ENCODE assay signal across 28 cellular contexts in genomic region chr1:43446881-43447835, GRCh38. TPM values are rescaled to one million over a fixed set of nuclear protein-coding genes. Genes with fewer than 3 reads are reported as not detected.
DNase-seq lines count a peak whose midpoint lies in the region; ATAC-seq, FAIRE-seq and TF ChIP-seq lines count a peak whose summit lies in the region.
"Had no signal": no experiment of that assay in that cellular context is flagged by ENCODE, and none has a peak within 500 bp of the region (broad histone marks: within the 10 kb centered on the region; RNA-seq: fewer than 3 reads in every experiment).

No MANE protein-coding gene starts in this region.

- TF ChIP-seq EP300 in HepG2 (IDR thresholded peaks at IDR 0.05; ENCODE audit: low read depth in 2 of 2, low read length in 2 of 2) (no peak), HepG2 (CRISPR knock-in tag; IDR thresholded peaks at IDR 0.05; ENCODE audit: borderline replicate concordance) (no peak)

- H3K4me3 Mint-ChIP-seq in endodermal cell, result no peak overlapping the region
- no peak overlapping the region for H3K4me3 Mint-ChIP-seq in chondrocyte (ENCODE audit: unreplicated experiment)
- H3K4me3 Mint-ChIP-seq: activated CD4-positive, alpha-beta T cell treated with anti-CD3 and anti-CD28 coated beads, Interleukin-2, amount 10 ng/mL, durations not matched to agents 24 days and 14 days; activated T-helper 17 cell treated with anti-CD3 and anti-CD28 coated beads, Interleukin-2, amount 50 U/mL, for 72 hours; stimulated activated naive CD8-positive, alpha-beta T cell treated with anti-CD3 and anti-CD28 coated beads, Interleukin-15, Interleukin-2, amounts not matched to agents 100 ng/mL and 50 ng/mL, for 24 hours; T-helper 17 cell; type B pancreatic cell had no signal

- H3K4me3 ChIP-seq in right lobe of liver (no peak overlapping the region), HepG2 (replicated peaks in 1 of 3; ENCODE audit: insufficient read depth in 1 of 3, low read depth in 2 of 3, low read length in 3 of 3) (no peak overlapping the region), endodermal cell (ENCODE audit: low read length) (no peak overlapping the region)
- H3K4me3 ChIP-seq: BLaER1 treated with 17β-estradiol and CSF1 and Interleukin-3, amounts not matched to agents 10 nM and 100 nM; psoas muscle had no signal

- no peak for FAIRE-seq in HepG2 (lab: Jason Lieb, UNC)
- FAIRE-seq: small intestine had no signal

- intact Hi-C loops in right lobe of liver (cut with DNase I), result no loop called here
- intact Hi-C loops in HepG2 (cut with micrococcal nuclease; ENCODE audit: unreplicated experiment), result no loop called here
- intact Hi-C loops in sciatic nerve (cut with DNase I), result no loop called here

- H3K27me3 Mint-ChIP-seq in endodermal cell (ENCODE audit: insufficient read depth) (no peaks in the 10 kb centered on the region), chondrocyte (ENCODE audit: low read depth) (no peaks in the 10 kb centered on the region)
- H3K27me3 Mint-ChIP-seq: activated CD4-positive, alpha-beta T cell treated with anti-CD3 and anti-CD28 coated beads, Interleukin-2, amount 10 ng/mL, durations not matched to agents 24 days and 14 days; activated T-helper 17 cell treated with anti-CD3 and anti-CD28 coated beads, Interleukin-2, amount 50 U/mL, for 72 hours; stimulated activated naive CD8-positive, alpha-beta T cell treated with anti-CD3 and anti-CD28 coated beads, Interleukin-15, Interleukin-2, amounts not matched to agents 100 ng/mL and 50 ng/mL, for 24 hours; T-helper 17 cell; type B pancreatic cell had no signal

- peaks cover 2 to 61% (median 11%) of the 10 kb centered on the region in 4 donors for H3K36me3 ChIP-seq in right lobe of liver
- peaks cover 24 to 40% of the 10 kb centered on the region in 2 experiments; a peak in 4 of 5 replicates for H3K36me3 ChIP-seq in HepG2 (replicated peaks in 1 of 2; ENCODE audit: control insufficient read depth in 1 of 2, insufficient read depth in 2 of 2, low read length in 2 of 2)
- H3K36me3 ChIP-seq in endodermal cell (ENCODE audit: control insufficient read depth, insufficient read depth, low read length), result peaks cover 73% of the 10 kb centered on the region

- TF ChIP-seq CTCF in right lobe of liver (IDR thresholded peaks at IDR 0.05), result no peak
- TF ChIP-seq CTCF in HepG2 (CRISPR knock-in tag; IDR thresholded peaks at IDR 0.05), result no peak
- TF ChIP-seq CTCF in endodermal cell (conservative IDR thresholded peaks at IDR 0.05), result no peak
- no peak for TF ChIP-seq CTCF in chondrocyte (IDR thresholded peaks at IDR 0.05)

- peaks cover 90% of the 10 kb centered on the region for H3K36me3 Mint-ChIP-seq in endodermal cell (ENCODE audit: low read depth)
- peaks cover 42% of the 10 kb centered on the region for H3K36me3 Mint-ChIP-seq in chondrocyte (ENCODE audit: low read depth)

- peak; percentile 29 to 55 (median 43) for DNase-seq in right lobe of liver
- no peak for DNase-seq in HepG2 (ENCODE audit: low spot score)
- peak; percentile 29 for DNase-seq in endodermal cell
- DNase-seq in sciatic nerve (ENCODE audit: low spot score), result peak; percentile 51
- DNase-seq in chondrocyte (ENCODE audit: low spot score), result no peak
- DNase-seq in middle frontal gyrus (ENCODE audit: extremely low spot score, low spot score), result no peak
- DNase-seq: activated CD4-positive, alpha-beta T cell treated with anti-CD3 and anti-CD28 coated beads, Interleukin-2, amount 10 ng/mL, durations not matched to agents 24 days and 14 days; anterior cingulate cortex; Calu3; caudate nucleus; erythroblast; foreskin fibroblast; hippocampal formation; NCI-H1436; NCI-H2107; NCI-H510A; NK-92 treated with Interleukin-12 subunit alpha and Interleukin-12 subunit beta, amount 100 ng/mL, for 24 hours; small intestine; stimulated activated CD4-positive, alpha-beta T cell treated with anti-CD3 and anti-CD28 coated beads, Interleukin-4, amount 100 ng/mL, for 1 hour; T-helper 17 cell had no signal

- CTCF ChIA-PET in HepG2 (lab: Yijun Ruan, JAX; ENCODE audit: low intra/inter-chr PET ratio, low total read pairs), result no interaction called here

- no peaks in the 10 kb centered on the region for H3K27me3 ChIP-seq in right lobe of liver
- H3K27me3 ChIP-seq in HepG2 (ENCODE audit: control insufficient read depth in 1 of 2, insufficient read depth in 2 of 2, low read length in 2 of 2), result no peaks in the 10 kb centered on the region
- no peaks in the 10 kb centered on the region for H3K27me3 ChIP-seq in endodermal cell (ENCODE audit: control insufficient read depth, insufficient read depth, low read length, poor library complexity, severe bottlenecking)
- H3K27me3 ChIP-seq: BLaER1 treated with 17β-estradiol and CSF1 and Interleukin-3, amounts not matched to agents 10 nM and 100 nM; neutrophil had no signal

- ATAC-seq in right lobe of liver (no peak), HepG2 (no peak), sciatic nerve (no peak), HG02798 (IDR thresholded peaks at IDR 0.05; ENCODE audit: poor library complexity, unreplicated experiment) (no peak)
- ATAC-seq: activated T-helper 17 cell treated with anti-CD3 and anti-CD28 coated beads, Interleukin-2, amount 50 U/mL, for 72 hours; Panc1; psoas muscle; T-helper 17 cell had no signal

- BruUV-seq in HepG2 (replicated peaks; lab: Mats Ljungman, UMichigan), result no TSS peak

- H2AFZ ChIP-seq in HepG2 (ENCODE audit: low read length), result no peak overlapping the region

- H3K4me1 Mint-ChIP-seq in endodermal cell (peaks cover 21% of the 10 kb centered on the region), chondrocyte (ENCODE audit: low read depth) (peaks cover 4% of the 10 kb centered on the region)
- H3K4me1 Mint-ChIP-seq: activated T-helper 17 cell treated with anti-CD3 and anti-CD28 coated beads, Interleukin-2, amount 50 U/mL, for 72 hours had no signal

- WGBS in right lobe of liver (ENCODE audit: insufficient coverage, low coverage, low lambda C conversion rate, missing lambda C conversion rate), result 83% methylated on average over 3 of the region's 19 CpGs
- WGBS in HepG2 (ENCODE audit: low lambda C conversion rate), result 96% methylated on average over 14 of the region's 19 CpGs
- 93 to 94% methylated on average over 17 to 19 of the region's 19 CpGs for WGBS in endodermal cell (ENCODE audit: insufficient coverage in 1 of 2, insufficient read length in 1 of 2), 2 experiments

- H3K9me3 ChIP-seq in right lobe of liver (no peaks in the 10 kb centered on the region), HepG2 (ENCODE audit: low read length) (no peaks in the 10 kb centered on the region), endodermal cell (ENCODE audit: control insufficient read depth, low read length) (no peaks in the 10 kb centered on the region)
- H3K9me3 ChIP-seq: BLaER1 treated with 17β-estradiol and CSF1 and Interleukin-3, amounts not matched to agents 10 nM and 100 nM; neutrophil; psoas muscle had no signal

- POLR2A ChIA-PET in HepG2 (lab: Yijun Ruan, JAX), result no interaction called here

- no peak for TF ChIP-seq POLR2A in right lobe of liver (IDR thresholded peaks at IDR 0.05)
- TF ChIP-seq POLR2A in HepG2 (IDR thresholded peaks at IDR 0.05; ENCODE audit: insufficient read depth in 1 of 2, low read depth in 2 of 2, low read length in 2 of 2), result no peak

- in situ Hi-C loops in HepG2 (cut with HindIII; ENCODE audit: extremely low pct_ligation_motif_present, low pct_unique_long_range_greater_than_20kb), result no loop called here

- H4K20me1 ChIP-seq in HepG2 (ENCODE audit: insufficient read depth, low read length), result no peaks in the 10 kb centered on the region

- H3K9me3 Mint-ChIP-seq in endodermal cell (no peaks in the 10 kb centered on the region), chondrocyte (ENCODE audit: low read depth) (no peaks in the 10 kb centered on the region)
- H3K9me3 Mint-ChIP-seq: activated CD4-positive, alpha-beta T cell treated with anti-CD3 and anti-CD28 coated beads, Interleukin-2, amount 10 ng/mL, durations not matched to agents 24 days and 14 days; activated T-helper 17 cell treated with anti-CD3 and anti-CD28 coated beads, Interleukin-2, amount 50 U/mL, for 72 hours; stimulated activated naive CD8-positive, alpha-beta T cell treated with anti-CD3 and anti-CD28 coated beads, Interleukin-15, Interleukin-2, amounts not matched to agents 100 ng/mL and 50 ng/mL, for 24 hours; type B pancreatic cell had no signal

- peak overlapping the region; percentile 13 for H3K27ac Mint-ChIP-seq in endodermal cell
- H3K27ac Mint-ChIP-seq in chondrocyte (ENCODE audit: unreplicated experiment), result no peak overlapping the region
- H3K27ac Mint-ChIP-seq: activated CD4-positive, alpha-beta T cell treated with anti-CD3 and anti-CD28 coated beads, Interleukin-2, amount 10 ng/mL, durations not matched to agents 24 days and 14 days; activated T-helper 17 cell treated with anti-CD3 and anti-CD28 coated beads, Interleukin-2, amount 50 U/mL, for 72 hours; stimulated activated naive CD8-positive, alpha-beta T cell treated with anti-CD3 and anti-CD28 coated beads, Interleukin-15, Interleukin-2, amounts not matched to agents 100 ng/mL and 50 ng/mL, for 24 hours; type B pancreatic cell had no signal

- H3K27ac ChIP-seq in right lobe of liver (no peak overlapping the region), HepG2 (ENCODE audit: extremely low read length, insufficient read depth, low read length) (no peak overlapping the region), endodermal cell (ENCODE audit: low read depth, low read length) (no peak overlapping the region)
- H3K27ac ChIP-seq: BLaER1 treated with 17β-estradiol and CSF1 and Interleukin-3, amounts not matched to agents 10 nM and 100 nM; neutrophil; psoas muscle had no signal

- no peaks in the 10 kb centered on the region for H3K79me2 ChIP-seq in HepG2 (ENCODE audit: insufficient read depth, low read length)

- H3K9ac ChIP-seq in HepG2 (ENCODE audit: insufficient read depth, low read depth, low read length), result no peak overlapping the region
- H3K9ac ChIP-seq in endodermal cell (ENCODE audit: extremely low read depth, low read length, poor library complexity, severe bottlenecking), result no peak overlapping the region
- H3K9ac ChIP-seq: BLaER1 treated with 17β-estradiol and CSF1 and Interleukin-3, amounts not matched to agents 10 nM and 100 nM had no signal

- no peak for TF ChIP-seq RAD21 in HepG2 (CRISPR knock-in tag; IDR thresholded peaks at IDR 0.05)

- H3K4me2 ChIP-seq in HepG2 (ENCODE audit: low read depth, low read length), result no peak overlapping the region
- H3K4me2 ChIP-seq: BLaER1 treated with 17β-estradiol and CSF1 and Interleukin-3, amounts not matched to agents 10 nM and 100 nM had no signal

- H3K4me1 ChIP-seq in right lobe of liver (peaks cover 0 to 25% (median 8%) of the 10 kb centered on the region in 4 donors), HepG2 (ENCODE audit: insufficient read depth, low read length) (no peaks in the 10 kb centered on the region), endodermal cell (ENCODE audit: control insufficient read depth, insufficient read depth, low read length) (no peaks in the 10 kb centered on the region)
- H3K4me1 ChIP-seq: psoas muscle had no signal

RNA-seq across cellular contexts. Expression of gene HYI, which starts 6.6 kb away (rescaled TPM):
- 10 to 100 TPM; 33.8 to 52.9 (median 41.9) TPM for total RNA-seq in right lobe of liver
- not detected in 2 replicates for total RNA-seq in HepG2 (2016; rRNA removed; fragmentation: Illumina TruSeq; extraction: Trizol)
- not detected in 2 replicates for total RNA-seq in HepG2 (2016; cell fraction: cytosol; rRNA removed; fragmentation: Illumina TruSeq; extraction: Trizol; ENCODE audit: low read depth)
- total RNA-seq in HepG2 (2016; cell fraction: insoluble cytoplasmic fraction; rRNA removed; fragmentation: Illumina TruSeq; extraction: Trizol), result not detected in 2 replicates
- total RNA-seq in HepG2 (2016; cell fraction: membrane; rRNA removed; fragmentation: Illumina TruSeq; extraction: Trizol), result not detected in 2 replicates
- total RNA-seq in HepG2 (2016; cell fraction: nucleus; rRNA removed; fragmentation: Illumina TruSeq; extraction: Trizol), result not detected in 2 replicates
- polyA plus RNA-seq in HepG2 (2011; rRNA removed), result not detected in 2 replicates
- polyA plus RNA-seq in HepG2 (2011; cell fraction: cytosol; rRNA removed), result not detected in 2 replicates
- not detected in 2 replicates for polyA plus RNA-seq in HepG2 (2011; cell fraction: nucleus; rRNA removed)
- 6.7 and 9.4 TPM in 2 replicates for polyA plus RNA-seq in HepG2 (2012)
- not detected in 2 replicates for polyA plus RNA-seq in HepG2 (2016; cell fraction: cytosol; fragmentation: Illumina TruSeq; extraction: Trizol; ENCODE audit: low read depth)
- polyA plus RNA-seq in HepG2 (2016; cell fraction: insoluble cytoplasmic fraction; fragmentation: Illumina TruSeq; extraction: Trizol; ENCODE audit: low read depth), result not detected in 2 replicates
- polyA plus RNA-seq in HepG2 (2016; cell fraction: membrane; fragmentation: Illumina TruSeq; extraction: Trizol; ENCODE audit: low read depth), result not detected in 2 replicates
- not detected in 2 replicates for polyA plus RNA-seq in HepG2 (2016; cell fraction: nucleus; fragmentation: Illumina TruSeq; extraction: Trizol; ENCODE audit: insufficient read depth, low read depth)
- 17.2 TPM in 1 of 2 replicates, not detected in the other for polyA minus RNA-seq in HepG2 (2011; rRNA and poly(A)+ RNA removed; ENCODE audit: low replicate concordance)
- polyA minus RNA-seq in HepG2 (2011; cell fraction: cytosol; rRNA and poly(A)+ RNA removed), result not detected in 2 replicates
- 0.64 TPM in 1 of 2 replicates, not detected in the other for polyA minus RNA-seq in HepG2 (2011; cell fraction: nucleus; rRNA and poly(A)+ RNA removed)
- total RNA-seq in endodermal cell, result 10 to 100 TPM; 34.4 to 34.8 TPM
- 29.7 TPM for polyA plus RNA-seq in endodermal cell (2013, experiment 1 of 2)
- 25.6 TPM for polyA plus RNA-seq in endodermal cell (2013, experiment 2 of 2)
- total RNA-seq in sciatic nerve, result 63.6 TPM
- 27.7 to 29.9 TPM (median 28.6 TPM) in 3 replicates for total RNA-seq in chondrocyte

RNA-seq across cellular contexts. Expression of gene SZT2, which starts 57.5 kb away (rescaled TPM):
- total RNA-seq in right lobe of liver (10 to 100 TPM; 12.7 to 30.4 (median 19.2) TPM), HepG2 (2016; rRNA removed; fragmentation: Illumina TruSeq; extraction: Trizol) (5.6 and 8.0 TPM in 2 replicates), endodermal cell (10 to 100 TPM; 55.6 to 59.7 TPM), sciatic nerve (86.6 TPM), chondrocyte (29.3 to 64.0 TPM (median 33.6 TPM) in 3 replicates)
- 3.8 TPM in 2 replicates for total RNA-seq in HepG2 (2016; cell fraction: cytosol; rRNA removed; fragmentation: Illumina TruSeq; extraction: Trizol; ENCODE audit: low read depth)
- total RNA-seq in HepG2 (2016; cell fraction: insoluble cytoplasmic fraction; rRNA removed; fragmentation: Illumina TruSeq; extraction: Trizol), result 4.3 and 9.7 TPM in 2 replicates
- 3.6 TPM in 2 replicates for total RNA-seq in HepG2 (2016; cell fraction: membrane; rRNA removed; fragmentation: Illumina TruSeq; extraction: Trizol)
- 17.5 and 18.0 TPM in 2 replicates for total RNA-seq in HepG2 (2016; cell fraction: nucleus; rRNA removed; fragmentation: Illumina TruSeq; extraction: Trizol)
- 8.8 and 9.8 TPM in 2 replicates for polyA plus RNA-seq in HepG2 (2011; rRNA removed)
- 2.2 and 3.1 TPM in 2 replicates for polyA plus RNA-seq in HepG2 (2011; cell fraction: cytosol; rRNA removed)
- 58.1 and 68.7 TPM in 2 replicates for polyA plus RNA-seq in HepG2 (2011; cell fraction: nucleus; rRNA removed)
- 7.8 and 8.7 TPM in 2 replicates for polyA plus RNA-seq in HepG2 (2012)
- 0.57 and 0.69 TPM in 2 replicates for polyA plus RNA-seq in HepG2 (2016; cell fraction: cytosol; fragmentation: Illumina TruSeq; extraction: Trizol; ENCODE audit: low read depth)
- 2.9 and 3.7 TPM in 2 replicates for polyA plus RNA-seq in HepG2 (2016; cell fraction: insoluble cytoplasmic fraction; fragmentation: Illumina TruSeq; extraction: Trizol; ENCODE audit: low read depth)
- 1.2 and 1.3 TPM in 2 replicates for polyA plus RNA-seq in HepG2 (2016; cell fraction: membrane; fragmentation: Illumina TruSeq; extraction: Trizol; ENCODE audit: low read depth)
- 23.7 and 25.9 TPM in 2 replicates for polyA plus RNA-seq in HepG2 (2016; cell fraction: nucleus; fragmentation: Illumina TruSeq; extraction: Trizol; ENCODE audit: insufficient read depth, low read depth)
- 36.3 and 51.9 TPM in 2 replicates for polyA minus RNA-seq in HepG2 (2011; rRNA and poly(A)+ RNA removed; ENCODE audit: low replicate concordance)
- polyA minus RNA-seq in HepG2 (2011; cell fraction: cytosol; rRNA and poly(A)+ RNA removed), result 3.5 and 5.0 TPM in 2 replicates
- polyA minus RNA-seq in HepG2 (2011; cell fraction: nucleus; rRNA and poly(A)+ RNA removed), result 55.9 and 71.0 TPM in 2 replicates
- polyA plus RNA-seq in endodermal cell (2013, experiment 1 of 2), result 13.6 TPM
- 12.3 TPM for polyA plus RNA-seq in endodermal cell (2013, experiment 2 of 2)

RNA-seq across cellular contexts. Expression of gene MED8, which starts 57.6 kb away (rescaled TPM):
- 10 to 100 TPM; 20.7 to 26.6 (median 24.1) TPM for total RNA-seq in right lobe of liver
- 77.4 and 112 TPM in 2 replicates for total RNA-seq in HepG2 (2016; rRNA removed; fragmentation: Illumina TruSeq; extraction: Trizol)
- total RNA-seq in HepG2 (2016; cell fraction: cytosol; rRNA removed; fragmentation: Illumina TruSeq; extraction: Trizol; ENCODE audit: low read depth), result 27.8 and 29.8 TPM in 2 replicates
- 79.1 and 119 TPM in 2 replicates for total RNA-seq in HepG2 (2016; cell fraction: insoluble cytoplasmic fraction; rRNA removed; fragmentation: Illumina TruSeq; extraction: Trizol)
- total RNA-seq in HepG2 (2016; cell fraction: membrane; rRNA removed; fragmentation: Illumina TruSeq; extraction: Trizol), result 39.9 and 44.3 TPM in 2 replicates
- 30.3 and 33.9 TPM in 2 replicates for total RNA-seq in HepG2 (2016; cell fraction: nucleus; rRNA removed; fragmentation: Illumina TruSeq; extraction: Trizol)
- polyA plus RNA-seq in HepG2 (2011; rRNA removed), result 13.0 and 16.9 TPM in 2 replicates
- polyA plus RNA-seq in HepG2 (2011; cell fraction: cytosol; rRNA removed), result 15.2 and 18.5 TPM in 2 replicates
- 27.4 and 29.3 TPM in 2 replicates for polyA plus RNA-seq in HepG2 (2011; cell fraction: nucleus; rRNA removed)
- polyA plus RNA-seq in HepG2 (2012), result 34.9 and 41.7 TPM in 2 replicates
- polyA plus RNA-seq in HepG2 (2016; cell fraction: cytosol; fragmentation: Illumina TruSeq; extraction: Trizol; ENCODE audit: low read depth), result 23.6 and 24.6 TPM in 2 replicates
- polyA plus RNA-seq in HepG2 (2016; cell fraction: insoluble cytoplasmic fraction; fragmentation: Illumina TruSeq; extraction: Trizol; ENCODE audit: low read depth), result 98.6 and 98.7 TPM in 2 replicates
- 30.8 and 31.0 TPM in 2 replicates for polyA plus RNA-seq in HepG2 (2016; cell fraction: membrane; fragmentation: Illumina TruSeq; extraction: Trizol; ENCODE audit: low read depth)
- 48.4 and 55.2 TPM in 2 replicates for polyA plus RNA-seq in HepG2 (2016; cell fraction: nucleus; fragmentation: Illumina TruSeq; extraction: Trizol; ENCODE audit: insufficient read depth, low read depth)
- polyA minus RNA-seq in HepG2 (2011; rRNA and poly(A)+ RNA removed; ENCODE audit: low replicate concordance), result 11.0 and 19.2 TPM in 2 replicates
- 14.2 and 14.7 TPM in 2 replicates for polyA minus RNA-seq in HepG2 (2011; cell fraction: cytosol; rRNA and poly(A)+ RNA removed)
- 30.3 and 36.6 TPM in 2 replicates for polyA minus RNA-seq in HepG2 (2011; cell fraction: nucleus; rRNA and poly(A)+ RNA removed)
- total RNA-seq in endodermal cell, result 10 to 100 TPM; 16.1 to 18.8 TPM
- 21.9 TPM for polyA plus RNA-seq in endodermal cell (2013, experiment 1 of 2)
- 20.6 TPM for polyA plus RNA-seq in endodermal cell (2013, experiment 2 of 2)
- total RNA-seq in sciatic nerve, result 30.8 TPM
- 48.3 to 48.6 TPM (median 48.4 TPM) in 3 replicates for total RNA-seq in chondrocyte

Comparison
In these comparisons a context has a peak if more than half of its experiments do, and no peak if none do; other contexts are left out.
1. DNase-seq: peak in right lobe of liver (3 of 3), endodermal cell (single experiment) and sciatic nerve (single experiment); none in HepG2 (single experiment), chondrocyte (single experiment) and middle frontal gyrus (single experiment).
2. RNA of gene HYI, which starts 6.6 kb away (total RNA-seq): 63.6 TPM in sciatic nerve (single experiment), 33.8 to 52.9 TPM in right lobe of liver, 34.4 to 34.8 TPM in endodermal cell and 27.7 to 29.9 TPM in chondrocyte; not detected in HepG2; every median in the first group is over 10 times any median in the second.